1 cellular context compared by ENCODE assay signal in the genomic region with DNA sequence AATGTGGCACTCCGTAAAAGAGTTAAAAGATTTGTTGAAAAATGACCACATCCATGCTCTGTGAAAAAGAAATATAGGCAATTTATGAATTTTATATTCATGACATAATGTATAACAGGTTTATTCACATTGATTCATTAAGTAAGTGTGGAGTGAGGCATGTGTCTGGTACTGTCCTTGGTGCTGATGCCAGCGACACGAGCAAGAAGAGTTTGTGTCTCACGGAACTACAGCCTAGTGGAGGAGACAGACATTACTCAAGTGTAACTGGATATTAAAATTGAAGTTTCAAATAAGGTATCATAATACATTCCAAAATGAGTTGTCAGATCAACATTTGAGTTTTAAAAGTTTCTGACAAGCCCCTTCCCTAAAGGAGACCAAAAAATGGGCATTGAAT.
A peak's percentile ranks its signal among the peaks of the same experiment; 100 is the strongest.
TF ChIP-seq lines count a peak whose summit lies in the region.

No MANE protein-coding gene starts in this region.

TF ChIP-seq in HepG2, 621 proteins besides CTCF, POLR2A, EP300 and RAD21 (continued from another document and continues in another):
- TF ChIP-seq, protein P1, sequence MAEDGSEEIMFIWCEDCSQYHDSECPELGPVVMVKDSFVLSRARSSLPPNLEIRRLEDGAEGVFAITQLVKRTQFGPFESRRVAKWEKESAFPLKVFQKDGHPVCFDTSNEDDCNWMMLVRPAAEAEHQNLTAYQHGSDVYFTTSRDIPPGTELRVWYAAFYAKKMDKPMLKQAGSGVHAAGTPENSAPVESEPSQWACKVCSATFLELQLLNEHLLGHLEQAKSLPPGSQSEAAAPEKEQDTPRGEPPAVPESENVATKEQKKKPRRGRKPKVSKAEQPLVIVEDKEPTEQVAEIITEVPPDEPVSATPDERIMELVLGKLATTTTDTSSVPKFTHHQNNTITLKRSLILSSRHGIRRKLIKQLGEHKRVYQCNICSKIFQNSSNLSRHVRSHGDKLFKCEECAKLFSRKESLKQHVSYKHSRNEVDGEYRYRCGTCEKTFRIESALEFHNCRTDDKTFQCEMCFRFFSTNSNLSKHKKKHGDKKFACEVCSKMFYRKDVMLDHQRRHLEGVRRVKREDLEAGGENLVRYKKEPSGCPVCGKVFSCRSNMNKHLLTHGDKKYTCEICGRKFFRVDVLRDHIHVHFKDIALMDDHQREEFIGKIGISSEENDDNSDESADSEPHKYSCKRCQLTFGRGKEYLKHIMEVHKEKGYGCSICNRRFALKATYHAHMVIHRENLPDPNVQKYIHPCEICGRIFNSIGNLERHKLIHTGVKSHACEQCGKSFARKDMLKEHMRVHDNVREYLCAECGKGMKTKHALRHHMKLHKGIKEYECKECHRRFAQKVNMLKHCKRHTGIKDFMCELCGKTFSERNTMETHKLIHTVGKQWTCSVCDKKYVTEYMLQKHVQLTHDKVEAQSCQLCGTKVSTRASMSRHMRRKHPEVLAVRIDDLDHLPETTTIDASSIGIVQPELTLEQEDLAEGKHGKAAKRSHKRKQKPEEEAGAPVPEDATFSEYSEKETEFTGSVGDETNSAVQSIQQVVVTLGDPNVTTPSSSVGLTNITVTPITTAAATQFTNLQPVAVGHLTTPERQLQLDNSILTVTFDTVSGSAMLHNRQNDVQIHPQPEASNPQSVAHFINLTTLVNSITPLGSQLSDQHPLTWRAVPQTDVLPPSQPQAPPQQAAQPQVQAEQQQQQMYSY (CRISPR knock-in tag; IDR thresholded peaks at IDR 0.05), result no peak
- TF ChIP-seq SOX13 (IDR thresholded peaks at IDR 0.05) (no peak), SOX13 (CRISPR knock-in tag; conservative IDR thresholded peaks at IDR 0.05 in 1 of 2, IDR thresholded peaks at IDR 0.05 in 1 of 2) (0 out of 4 replicates have a peak, but pooled peaks of 1 of the 2 experiments have one; percentile 17), SAFB2 (CRISPR knock-in tag; IDR thresholded peaks at IDR 0.05; ENCODE audit: borderline replicate concordance, low read depth) (no peak), ZBTB8A (CRISPR knock-in tag; IDR thresholded peaks at IDR 0.05; ENCODE audit: borderline replicate concordance, low read depth) (no peak), NR2F6 (IDR thresholded peaks at IDR 0.05) (no peak), NR2F6 (CRISPR knock-in tag; IDR thresholded peaks at IDR 0.05) (0 out of 2 replicates have a peak, but pooled peaks have one; percentile 26), ZBTB3 (CRISPR knock-in tag; IDR thresholded peaks at IDR 0.05; ENCODE audit: borderline replicate concordance, low read depth) (no peak), MTA3 (CRISPR knock-in tag; IDR thresholded peaks at IDR 0.05) (no peak), HDAC6 (IDR thresholded peaks at IDR 0.05; ENCODE audit: low read depth, low read length) (no peak), HNRNPK (IDR thresholded peaks at IDR 0.05; ENCODE audit: low read depth, low read length, poor library complexity, severe bottlenecking) (no peak), ERF (CRISPR knock-in tag; IDR thresholded peaks at IDR 0.05) (0 out of 2 replicates have a peak, but pooled peaks have one; percentile 33), SMARCC2 (IDR thresholded peaks at IDR 0.05) (no peak), SMAD9 (CRISPR knock-in tag; IDR thresholded peaks at IDR 0.05) (no peak), ZNF775 (CRISPR knock-in tag; IDR thresholded peaks at IDR 0.05; ENCODE audit: borderline replicate concordance) (no peak), ZBTB7B (CRISPR knock-in tag; IDR thresholded peaks at IDR 0.05) (no peak), BRD4 (CRISPR knock-in tag; IDR thresholded peaks at IDR 0.05) (no peak), ZNF782 (CRISPR knock-in tag; IDR thresholded peaks at IDR 0.05; ENCODE audit: borderline replicate concordance) (no peak), ZMYM3 (CRISPR knock-in tag; IDR thresholded peaks at IDR 0.05) (no peak), ZC3H4 (CRISPR knock-in tag; IDR thresholded peaks at IDR 0.05; ENCODE audit: borderline replicate concordance) (no peak), PHF8 (CRISPR knock-in tag; IDR thresholded peaks at IDR 0.05) (no peak), ZNF350 (CRISPR knock-in tag; IDR thresholded peaks at IDR 0.05; ENCODE audit: borderline replicate concordance, low read depth) (no peak), ZNF441 (CRISPR knock-in tag; IDR thresholded peaks at IDR 0.05; ENCODE audit: borderline replicate concordance) (no peak), SNAI1 (CRISPR knock-in tag; IDR thresholded peaks at IDR 0.05; ENCODE audit: borderline replicate concordance) (no peak), CENPX (CRISPR knock-in tag; IDR thresholded peaks at IDR 0.05) (no peak), ZNF776 (CRISPR knock-in tag; IDR thresholded peaks at IDR 0.05) (no peak), SYNCRIP (IDR thresholded peaks at IDR 0.05; ENCODE audit: insufficient read depth, low read depth, low read length) (no peak), CBFB (CRISPR knock-in tag; IDR thresholded peaks at IDR 0.05) (no peak), U2AF2 (IDR thresholded peaks at IDR 0.05; ENCODE audit: low read depth, low read length) (no peak)
- TF ChIP-seq, protein P2, sequence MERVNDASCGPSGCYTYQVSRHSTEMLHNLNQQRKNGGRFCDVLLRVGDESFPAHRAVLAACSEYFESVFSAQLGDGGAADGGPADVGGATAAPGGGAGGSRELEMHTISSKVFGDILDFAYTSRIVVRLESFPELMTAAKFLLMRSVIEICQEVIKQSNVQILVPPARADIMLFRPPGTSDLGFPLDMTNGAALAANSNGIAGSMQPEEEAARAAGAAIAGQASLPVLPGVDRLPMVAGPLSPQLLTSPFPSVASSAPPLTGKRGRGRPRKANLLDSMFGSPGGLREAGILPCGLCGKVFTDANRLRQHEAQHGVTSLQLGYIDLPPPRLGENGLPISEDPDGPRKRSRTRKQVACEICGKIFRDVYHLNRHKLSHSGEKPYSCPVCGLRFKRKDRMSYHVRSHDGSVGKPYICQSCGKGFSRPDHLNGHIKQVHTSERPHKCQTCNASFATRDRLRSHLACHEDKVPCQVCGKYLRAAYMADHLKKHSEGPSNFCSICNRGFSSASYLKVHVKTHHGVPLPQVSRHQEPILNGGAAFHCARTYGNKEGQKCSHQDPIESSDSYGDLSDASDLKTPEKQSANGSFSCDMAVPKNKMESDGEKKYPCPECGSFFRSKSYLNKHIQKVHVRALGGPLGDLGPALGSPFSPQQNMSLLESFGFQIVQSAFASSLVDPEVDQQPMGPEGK (CRISPR knock-in tag; IDR thresholded peaks at IDR 0.05), result no peak
- TF ChIP-seq, protein P3, sequence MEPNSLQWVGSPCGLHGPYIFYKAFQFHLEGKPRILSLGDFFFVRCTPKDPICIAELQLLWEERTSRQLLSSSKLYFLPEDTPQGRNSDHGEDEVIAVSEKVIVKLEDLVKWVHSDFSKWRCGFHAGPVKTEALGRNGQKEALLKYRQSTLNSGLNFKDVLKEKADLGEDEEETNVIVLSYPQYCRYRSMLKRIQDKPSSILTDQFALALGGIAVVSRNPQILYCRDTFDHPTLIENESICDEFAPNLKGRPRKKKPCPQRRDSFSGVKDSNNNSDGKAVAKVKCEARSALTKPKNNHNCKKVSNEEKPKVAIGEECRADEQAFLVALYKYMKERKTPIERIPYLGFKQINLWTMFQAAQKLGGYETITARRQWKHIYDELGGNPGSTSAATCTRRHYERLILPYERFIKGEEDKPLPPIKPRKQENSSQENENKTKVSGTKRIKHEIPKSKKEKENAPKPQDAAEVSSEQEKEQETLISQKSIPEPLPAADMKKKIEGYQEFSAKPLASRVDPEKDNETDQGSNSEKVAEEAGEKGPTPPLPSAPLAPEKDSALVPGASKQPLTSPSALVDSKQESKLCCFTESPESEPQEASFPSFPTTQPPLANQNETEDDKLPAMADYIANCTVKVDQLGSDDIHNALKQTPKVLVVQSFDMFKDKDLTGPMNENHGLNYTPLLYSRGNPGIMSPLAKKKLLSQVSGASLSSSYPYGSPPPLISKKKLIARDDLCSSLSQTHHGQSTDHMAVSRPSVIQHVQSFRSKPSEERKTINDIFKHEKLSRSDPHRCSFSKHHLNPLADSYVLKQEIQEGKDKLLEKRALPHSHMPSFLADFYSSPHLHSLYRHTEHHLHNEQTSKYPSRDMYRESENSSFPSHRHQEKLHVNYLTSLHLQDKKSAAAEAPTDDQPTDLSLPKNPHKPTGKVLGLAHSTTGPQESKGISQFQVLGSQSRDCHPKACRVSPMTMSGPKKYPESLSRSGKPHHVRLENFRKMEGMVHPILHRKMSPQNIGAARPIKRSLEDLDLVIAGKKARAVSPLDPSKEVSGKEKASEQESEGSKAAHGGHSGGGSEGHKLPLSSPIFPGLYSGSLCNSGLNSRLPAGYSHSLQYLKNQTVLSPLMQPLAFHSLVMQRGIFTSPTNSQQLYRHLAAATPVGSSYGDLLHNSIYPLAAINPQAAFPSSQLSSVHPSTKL (CRISPR knock-in tag; IDR thresholded peaks at IDR 0.05), result peak; percentile 21; the same call in 1 of the 2 replicates
- TF ChIP-seq, protein P4, sequence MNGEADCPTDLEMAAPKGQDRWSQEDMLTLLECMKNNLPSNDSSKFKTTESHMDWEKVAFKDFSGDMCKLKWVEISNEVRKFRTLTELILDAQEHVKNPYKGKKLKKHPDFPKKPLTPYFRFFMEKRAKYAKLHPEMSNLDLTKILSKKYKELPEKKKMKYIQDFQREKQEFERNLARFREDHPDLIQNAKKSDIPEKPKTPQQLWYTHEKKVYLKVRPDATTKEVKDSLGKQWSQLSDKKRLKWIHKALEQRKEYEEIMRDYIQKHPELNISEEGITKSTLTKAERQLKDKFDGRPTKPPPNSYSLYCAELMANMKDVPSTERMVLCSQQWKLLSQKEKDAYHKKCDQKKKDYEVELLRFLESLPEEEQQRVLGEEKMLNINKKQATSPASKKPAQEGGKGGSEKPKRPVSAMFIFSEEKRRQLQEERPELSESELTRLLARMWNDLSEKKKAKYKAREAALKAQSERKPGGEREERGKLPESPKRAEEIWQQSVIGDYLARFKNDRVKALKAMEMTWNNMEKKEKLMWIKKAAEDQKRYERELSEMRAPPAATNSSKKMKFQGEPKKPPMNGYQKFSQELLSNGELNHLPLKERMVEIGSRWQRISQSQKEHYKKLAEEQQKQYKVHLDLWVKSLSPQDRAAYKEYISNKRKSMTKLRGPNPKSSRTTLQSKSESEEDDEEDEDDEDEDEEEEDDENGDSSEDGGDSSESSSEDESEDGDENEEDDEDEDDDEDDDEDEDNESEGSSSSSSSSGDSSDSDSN (CRISPR knock-in tag; IDR thresholded peaks at IDR 0.05), result no peak
- TF ChIP-seq, protein P5, sequence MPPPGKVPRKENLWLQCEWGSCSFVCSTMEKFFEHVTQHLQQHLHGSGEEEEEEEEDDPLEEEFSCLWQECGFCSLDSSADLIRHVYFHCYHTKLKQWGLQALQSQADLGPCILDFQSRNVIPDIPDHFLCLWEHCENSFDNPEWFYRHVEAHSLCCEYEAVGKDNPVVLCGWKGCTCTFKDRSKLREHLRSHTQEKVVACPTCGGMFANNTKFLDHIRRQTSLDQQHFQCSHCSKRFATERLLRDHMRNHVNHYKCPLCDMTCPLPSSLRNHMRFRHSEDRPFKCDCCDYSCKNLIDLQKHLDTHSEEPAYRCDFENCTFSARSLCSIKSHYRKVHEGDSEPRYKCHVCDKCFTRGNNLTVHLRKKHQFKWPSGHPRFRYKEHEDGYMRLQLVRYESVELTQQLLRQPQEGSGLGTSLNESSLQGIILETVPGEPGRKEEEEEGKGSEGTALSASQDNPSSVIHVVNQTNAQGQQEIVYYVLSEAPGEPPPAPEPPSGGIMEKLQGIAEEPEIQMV (CRISPR knock-in tag; IDR thresholded peaks at IDR 0.05; ENCODE audit: low read depth), result no peak
- TF ChIP-seq, protein P6, sequence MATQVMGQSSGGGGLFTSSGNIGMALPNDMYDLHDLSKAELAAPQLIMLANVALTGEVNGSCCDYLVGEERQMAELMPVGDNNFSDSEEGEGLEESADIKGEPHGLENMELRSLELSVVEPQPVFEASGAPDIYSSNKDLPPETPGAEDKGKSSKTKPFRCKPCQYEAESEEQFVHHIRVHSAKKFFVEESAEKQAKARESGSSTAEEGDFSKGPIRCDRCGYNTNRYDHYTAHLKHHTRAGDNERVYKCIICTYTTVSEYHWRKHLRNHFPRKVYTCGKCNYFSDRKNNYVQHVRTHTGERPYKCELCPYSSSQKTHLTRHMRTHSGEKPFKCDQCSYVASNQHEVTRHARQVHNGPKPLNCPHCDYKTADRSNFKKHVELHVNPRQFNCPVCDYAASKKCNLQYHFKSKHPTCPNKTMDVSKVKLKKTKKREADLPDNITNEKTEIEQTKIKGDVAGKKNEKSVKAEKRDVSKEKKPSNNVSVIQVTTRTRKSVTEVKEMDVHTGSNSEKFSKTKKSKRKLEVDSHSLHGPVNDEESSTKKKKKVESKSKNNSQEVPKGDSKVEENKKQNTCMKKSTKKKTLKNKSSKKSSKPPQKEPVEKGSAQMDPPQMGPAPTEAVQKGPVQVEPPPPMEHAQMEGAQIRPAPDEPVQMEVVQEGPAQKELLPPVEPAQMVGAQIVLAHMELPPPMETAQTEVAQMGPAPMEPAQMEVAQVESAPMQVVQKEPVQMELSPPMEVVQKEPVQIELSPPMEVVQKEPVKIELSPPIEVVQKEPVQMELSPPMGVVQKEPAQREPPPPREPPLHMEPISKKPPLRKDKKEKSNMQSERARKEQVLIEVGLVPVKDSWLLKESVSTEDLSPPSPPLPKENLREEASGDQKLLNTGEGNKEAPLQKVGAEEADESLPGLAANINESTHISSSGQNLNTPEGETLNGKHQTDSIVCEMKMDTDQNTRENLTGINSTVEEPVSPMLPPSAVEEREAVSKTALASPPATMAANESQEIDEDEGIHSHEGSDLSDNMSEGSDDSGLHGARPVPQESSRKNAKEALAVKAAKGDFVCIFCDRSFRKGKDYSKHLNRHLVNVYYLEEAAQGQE (IDR thresholded peaks at IDR 0.05; ENCODE audit: borderline replicate concordance in 1 of 2, low read depth in 1 of 2, low read length in 2 of 2), result peak; percentile 79 to 98
- TF ChIP-seq, protein P7, sequence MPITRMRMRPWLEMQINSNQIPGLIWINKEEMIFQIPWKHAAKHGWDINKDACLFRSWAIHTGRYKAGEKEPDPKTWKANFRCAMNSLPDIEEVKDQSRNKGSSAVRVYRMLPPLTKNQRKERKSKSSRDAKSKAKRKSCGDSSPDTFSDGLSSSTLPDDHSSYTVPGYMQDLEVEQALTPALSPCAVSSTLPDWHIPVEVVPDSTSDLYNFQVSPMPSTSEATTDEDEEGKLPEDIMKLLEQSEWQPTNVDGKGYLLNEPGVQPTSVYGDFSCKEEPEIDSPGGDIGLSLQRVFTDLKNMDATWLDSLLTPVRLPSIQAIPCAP (CRISPR knock-in tag; IDR thresholded peaks at IDR 0.05; ENCODE audit: low read depth), result no peak
- TF ChIP-seq, protein P8, sequence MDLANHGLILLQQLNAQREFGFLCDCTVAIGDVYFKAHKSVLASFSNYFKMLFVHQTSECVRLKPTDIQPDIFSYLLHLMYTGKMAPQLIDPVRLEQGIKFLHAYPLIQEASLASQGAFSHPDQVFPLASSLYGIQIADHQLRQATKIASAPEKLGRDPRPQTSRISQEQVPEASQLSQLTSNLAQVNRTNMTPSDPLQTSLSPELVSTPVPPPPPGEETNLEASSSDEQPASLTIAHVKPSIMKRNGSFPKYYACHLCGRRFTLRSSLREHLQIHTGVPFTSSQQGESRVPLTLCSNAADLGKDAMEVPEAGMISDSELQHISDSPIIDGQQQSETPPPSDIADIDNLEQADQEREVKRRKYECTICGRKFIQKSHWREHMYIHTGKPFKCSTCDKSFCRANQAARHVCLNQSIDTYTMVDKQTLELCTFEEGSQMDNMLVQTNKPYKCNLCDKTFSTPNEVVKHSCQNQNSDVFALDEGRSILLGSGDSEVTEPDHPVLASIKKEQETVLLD (CRISPR knock-in tag; IDR thresholded peaks at IDR 0.05; ENCODE audit: low read depth), result no peak
- TF ChIP-seq, protein P9, sequence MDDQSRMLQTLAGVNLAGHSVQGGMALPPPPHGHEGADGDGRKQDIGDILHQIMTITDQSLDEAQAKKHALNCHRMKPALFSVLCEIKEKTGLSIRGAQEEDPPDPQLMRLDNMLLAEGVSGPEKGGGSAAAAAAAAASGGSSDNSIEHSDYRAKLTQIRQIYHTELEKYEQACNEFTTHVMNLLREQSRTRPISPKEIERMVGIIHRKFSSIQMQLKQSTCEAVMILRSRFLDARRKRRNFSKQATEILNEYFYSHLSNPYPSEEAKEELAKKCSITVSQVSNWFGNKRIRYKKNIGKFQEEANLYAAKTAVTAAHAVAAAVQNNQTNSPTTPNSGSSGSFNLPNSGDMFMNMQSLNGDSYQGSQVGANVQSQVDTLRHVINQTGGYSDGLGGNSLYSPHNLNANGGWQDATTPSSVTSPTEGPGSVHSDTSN (CRISPR knock-in tag; IDR thresholded peaks at IDR 0.05; ENCODE audit: borderline replicate concordance), result no peak
